In genomic region chr2:32064021-32064678, GRCh38 we compare ENCODE assay signal across 8 cellular contexts. TPM values are rescaled to one million over a fixed set of nuclear protein-coding genes. Genes with fewer than 3 reads are reported as not detected.
DNase-seq lines count a peak whose midpoint lies in the region; ATAC-seq and TF ChIP-seq lines count a peak whose summit lies in the region.

No MANE protein-coding gene starts in this region.

- H3K27ac ChIP-seq in caudate nucleus (ENCODE audit: low read depth, low read length) (peak overlapping the region; percentile 83), liver (ENCODE audit: low read depth in 1 of 2, low read length in 2 of 2) (peak overlapping the region; percentile 73 to 85), subcutaneous abdominal adipose tissue (ENCODE audit: low read depth, low read length) (peak overlapping the region; percentile 90)

- ATAC-seq in HG02884 (IDR thresholded peaks at IDR 0.05; ENCODE audit: unreplicated experiment), result peak; percentile 4

- H3K4me1 ChIP-seq in liver (ENCODE audit: control insufficient read depth in 4 of 4, insufficient read depth in 4 of 4, low read length in 3 of 4), result peaks cover 2 to 22% (median 14%) of the 10 kb centered on the region in 4 donors
- H3K4me1 ChIP-seq in subcutaneous abdominal adipose tissue (ENCODE audit: control insufficient read depth in 5 of 5, insufficient read depth in 5 of 5, low read length in 5 of 5), result peaks cover 0 to 23% (median 18%) of the 10 kb centered on the region in 5 donors

- under 1% methylated on average over 41 of the region's 41 CpGs for WGBS in liver

- H3K9me3 ChIP-seq in liver (ENCODE audit: control insufficient read depth in 4 of 4, low read length in 3 of 4) (no peaks in the 10 kb centered on the region), subcutaneous abdominal adipose tissue (ENCODE audit: control insufficient read depth in 5 of 5, low read length in 5 of 5) (no peaks in the 10 kb centered on the region)

- H3K27me3 ChIP-seq in liver (ENCODE audit: control insufficient read depth in 4 of 4, insufficient read depth in 4 of 4, low read length in 3 of 4) (no peaks in the 10 kb centered on the region), subcutaneous abdominal adipose tissue (ENCODE audit: control insufficient read depth in 5 of 5, insufficient read depth in 4 of 5, low read length in 5 of 5) (no peaks in the 10 kb centered on the region)

- TF ChIP-seq RAD21 in liver (IDR thresholded peaks at IDR 0.05), result peak in 1 of 2 donors; percentile 16

- H3K9ac ChIP-seq in liver (ENCODE audit: low read depth in 1 of 2, low read length in 2 of 2), result peak overlapping the region; percentile 47 to 62
- H3K9ac ChIP-seq in subcutaneous abdominal adipose tissue (ENCODE audit: low read length in 5 of 5), result peak overlapping the region; percentile 50 to 94 (median 71)

- no peak for TF ChIP-seq CTCF in liver (IDR thresholded peaks at IDR 0.05; ENCODE audit: low read depth, low read length, missing input control)

- peak; percentile 59 for DNase-seq in activated CD8-positive, alpha-beta memory T cell treated with anti-CD3 and anti-CD28 coated beads, Interleukin-2, amount 50 U/mL, for 48 hours
- DNase-seq in activated CD8-positive, alpha-beta memory T cell treated with anti-CD3 and anti-CD28 coated beads, Interleukin-2, amount 50 U/mL, for 4 hours, result no peak
- DNase-seq in caudate nucleus (lab: John Stamatoyannopoulos, UW) (peak in 19 of 61 donors; percentile 6 to 71 (median 34)), COR-L47 (lab: John Stamatoyannopoulos, UW) (no peak)

- H3K36me3 ChIP-seq in liver (ENCODE audit: control insufficient read depth in 4 of 4, insufficient read depth in 3 of 4, low read depth in 1 of 4, low read length in 3 of 4), result no peaks in the 10 kb centered on the region
- no peaks in the 10 kb centered on the region for H3K36me3 ChIP-seq in subcutaneous abdominal adipose tissue (ENCODE audit: control insufficient read depth in 5 of 5, insufficient read depth in 5 of 5, low read length in 5 of 5)

- H3K4me3 ChIP-seq in liver (ENCODE audit: low read depth in 1 of 3, low read length in 3 of 3), result peak overlapping the region; percentile 86 to 90 (median 88)
- H3K4me3 ChIP-seq in subcutaneous abdominal adipose tissue (ENCODE audit: low read depth in 1 of 5, low read length in 5 of 5), result peak overlapping the region; percentile 66 to 92 (median 85)

TF ChIP-seq in PFSK-1, 5 proteins besides CTCF, POLR2A, EP300 and RAD21:
- TF ChIP-seq SIN3A (IDR thresholded peaks at IDR 0.05; ENCODE audit: borderline replicate concordance, insufficient read depth, low read length) (no peak), POLR2AphosphoS5 (IDR thresholded peaks at IDR 0.05; ENCODE audit: low read depth, low read length) (peak; percentile 59; the same call in 1 of the 2 replicates), TAF1 (IDR thresholded peaks at IDR 0.05; ENCODE audit: borderline replicate concordance, insufficient read depth, low read length) (no peak), REST (IDR thresholded peaks at IDR 0.05; ENCODE audit: insufficient read depth in 1 of 2, low read depth in 2 of 2, low read length in 2 of 2) (no peak)

TF ChIP-seq in liver, 16 proteins besides CTCF, POLR2A, EP300 and RAD21:
- TF ChIP-seq YY1 (IDR thresholded peaks at IDR 0.05) (no peak), EGR1 (IDR thresholded peaks at IDR 0.05; ENCODE audit: low read depth in 2 of 2) (no peak), ATF3 (IDR thresholded peaks at IDR 0.05) (no peak), MAX (IDR thresholded peaks at IDR 0.05) (no peak), HNF4A (conservative IDR thresholded peaks at IDR 0.05) (no peak), FOXA2 (IDR thresholded peaks at IDR 0.05) (no peak), REST (IDR thresholded peaks at IDR 0.05) (no peak)

RNA-seq across cellular contexts. Expression of gene SPAST, which starts 0.8 kb away (rescaled TPM):
- polyA plus RNA-seq in PFSK-1 (2012; ENCODE audit: insufficient read length, low read depth), result 6.2 TPM
- total RNA-seq in liver, result 10 to 100 TPM; 11.0 to 16.8 TPM
- polyA plus RNA-seq in liver, result 1 to 10 TPM; 3.2 to 4.3 TPM

RNA-seq across cellular contexts. Expression of gene DPY30, which starts 24.5 kb away (rescaled TPM):
- 81.9 TPM for polyA plus RNA-seq in PFSK-1 (2012; ENCODE audit: insufficient read length, low read depth)
- total RNA-seq in liver, result 10 to 100 TPM; 24.3 to 32.5 TPM
- polyA plus RNA-seq in liver, result 10 to 100 TPM; 36.5 to 75.4 TPM

RNA-seq across cellular contexts. Expression of gene MEMO1, which starts 53.3 kb away (rescaled TPM):
- polyA plus RNA-seq in PFSK-1 (2012; ENCODE audit: insufficient read length, low read depth), result 28.2 TPM
- total RNA-seq in liver, result 10 to 100 TPM; 26.0 to 28.6 TPM
- polyA plus RNA-seq in liver, result 10 to 100 TPM; 22.4 to 32.9 TPM
